ENCODE assay signal across 1 cellular context in the genomic region with DNA sequence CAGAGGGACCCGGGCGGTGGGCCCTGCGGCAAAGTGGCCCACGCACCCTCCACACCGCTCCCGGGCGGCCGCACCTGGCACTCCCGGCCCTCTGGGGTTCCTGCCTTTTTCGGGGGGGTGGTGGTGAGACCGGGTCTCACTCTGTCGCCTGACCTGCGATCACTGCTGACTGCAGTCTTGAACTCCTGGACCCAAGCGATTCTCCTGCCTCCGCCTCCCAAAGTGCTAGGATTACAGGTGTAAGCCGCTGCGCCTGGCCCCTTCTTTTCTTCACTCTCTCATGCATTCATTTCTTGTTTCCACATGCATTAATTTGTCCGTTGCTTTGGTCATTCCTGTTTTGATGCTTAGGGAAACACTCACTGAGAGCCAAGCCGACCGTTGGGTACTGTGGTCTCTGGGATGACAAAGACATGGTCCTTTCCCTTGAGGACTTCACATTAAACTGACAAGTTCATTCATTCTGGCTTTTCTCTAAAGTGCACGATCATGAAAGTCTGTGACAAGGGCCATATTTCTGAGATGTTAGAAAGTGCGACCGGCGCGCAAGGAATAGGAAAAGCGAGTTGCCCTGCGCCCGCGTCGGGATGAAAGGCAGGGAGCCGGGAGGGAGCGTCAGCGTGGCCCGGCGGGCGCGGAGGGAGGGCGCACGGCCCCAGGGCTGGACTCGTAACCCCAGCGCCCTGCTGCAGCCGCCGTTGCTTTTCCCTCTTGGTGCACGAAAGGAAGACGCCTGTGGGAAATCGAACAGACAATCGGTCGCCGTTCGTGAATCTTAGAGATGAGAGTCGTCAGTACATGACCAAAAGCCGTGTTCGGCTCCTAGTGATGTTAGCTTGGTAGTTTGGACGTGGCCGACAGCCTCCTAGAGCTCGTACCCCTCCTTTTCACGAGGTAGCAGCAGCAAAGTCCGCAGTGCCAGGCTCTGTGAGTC.
TF ChIP-seq lines count a peak whose summit lies in the region.

No MANE protein-coding gene starts in this region.

TF ChIP-seq in GM12878, 131 proteins besides CTCF, POLR2A, EP300 and RAD21:
- no peak for TF ChIP-seq ZNF687 (IDR thresholded peaks at IDR 0.05)
- TF ChIP-seq CBX3 (IDR thresholded peaks at IDR 0.05; ENCODE audit: borderline replicate concordance, low read depth), result no peak
- TF ChIP-seq ZNF217 (IDR thresholded peaks at IDR 0.05), result 0 out of 2 replicates have a peak, but pooled peaks have one; percentile 64
- 0 out of 2 replicates have a peak, but pooled peaks have one; percentile 8 for TF ChIP-seq BACH1 (IDR thresholded peaks at IDR 0.05; ENCODE audit: borderline replicate concordance)
- 0 out of 2 replicates have a peak, but pooled peaks have one; percentile 19 for TF ChIP-seq ZNF24 (IDR thresholded peaks at IDR 0.05)
- TF ChIP-seq IKZF1 (conservative IDR thresholded peaks at IDR 0.05), result peak; percentile 31
- TF ChIP-seq CEBPB (IDR thresholded peaks at IDR 0.05; ENCODE audit: borderline replicate concordance in 1 of 2, low read depth in 2 of 2, low read length in 2 of 2), result no peak
- TF ChIP-seq DPF2 (IDR thresholded peaks at IDR 0.05), result peak; percentile 67; the same call in 1 of the 2 replicates
- no peak for TF ChIP-seq NFIC (IDR thresholded peaks at IDR 0.05; ENCODE audit: low read depth, low read length)
- no peak for TF ChIP-seq SMC3 (IDR thresholded peaks at IDR 0.05; ENCODE audit: borderline replicate concordance, low read length)
- 0 out of 3 replicates have a peak, but pooled peaks of 1 of the 2 experiments have one; percentile 1 for TF ChIP-seq EGR1 (IDR thresholded peaks at IDR 0.05; ENCODE audit: borderline replicate concordance in 1 of 2, low read depth in 2 of 2, low read length in 2 of 2)
- TF ChIP-seq LARP7 (IDR thresholded peaks at IDR 0.05), result peak; percentile 90
